In the genomic region with DNA sequence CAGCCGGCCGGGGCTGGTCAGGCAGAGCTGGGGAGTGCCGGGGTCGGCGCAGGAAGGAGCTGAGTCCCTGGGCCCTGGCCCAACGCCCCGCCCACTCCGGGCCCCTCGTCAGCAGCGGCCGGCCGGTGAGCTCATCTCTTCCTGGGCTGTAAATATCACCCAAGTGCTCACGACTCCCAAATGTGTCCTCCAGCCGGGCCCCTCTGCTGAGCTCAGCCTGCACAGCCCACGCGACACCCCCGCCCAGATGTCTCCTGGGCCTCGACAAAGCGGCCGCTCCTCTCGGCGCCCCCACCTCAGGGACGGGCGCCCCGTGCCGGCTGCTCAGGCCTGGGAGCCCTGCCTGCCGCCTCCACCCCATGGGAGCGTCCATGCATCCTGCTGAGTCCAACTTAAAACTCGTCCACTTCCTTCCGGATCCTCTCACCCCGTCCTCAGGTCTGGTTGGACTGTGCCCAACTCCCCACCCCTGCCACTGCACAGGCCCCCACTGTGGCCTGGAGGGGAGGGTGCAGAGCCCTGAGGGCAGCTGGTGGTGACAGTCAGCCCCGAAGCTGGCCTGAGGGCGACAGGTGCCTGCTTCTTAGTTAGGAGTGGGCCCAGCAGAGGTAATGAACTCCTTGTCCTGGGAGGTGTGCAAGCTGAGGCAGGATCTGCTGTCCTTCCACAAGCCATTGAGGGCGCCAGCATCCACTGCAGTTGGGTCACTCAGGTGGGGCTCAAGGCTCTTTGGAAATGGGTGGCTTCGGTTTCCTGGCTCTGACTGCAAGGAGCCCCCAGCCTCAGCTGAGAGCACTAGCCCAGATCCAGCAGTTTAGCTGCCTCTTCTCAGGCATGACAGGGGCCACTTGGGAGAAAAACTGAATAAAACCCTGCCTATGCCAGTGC, we compare ENCODE assay signal across 9 cellular contexts. TPM values are rescaled to one million over a fixed set of nuclear protein-coding genes. Genes with fewer than 3 reads are reported as not detected.
DNase-seq lines count a peak whose midpoint lies in the region; ATAC-seq and TF ChIP-seq lines count a peak whose summit lies in the region.
"Had no signal": no experiment of that assay in that cellular context is flagged by ENCODE, and none has a peak within 500 bp of the region (broad histone marks: within the 10 kb centered on the region; RNA-seq: fewer than 3 reads in every experiment).

No MANE protein-coding gene starts in this region.

- H3K9me2 ChIP-seq in MM.1S (replicated peaks; ENCODE audit: insufficient read depth, low read length), result no peaks in the 10 kb centered on the region

- H3K27me3 ChIP-seq in thymus (ENCODE audit: control insufficient read depth, insufficient read depth), result no peaks in the 10 kb centered on the region
- H3K27me3 ChIP-seq in MM.1S (replicated peaks; ENCODE audit: insufficient read depth, low read length), result peaks cover 65% of the 10 kb centered on the region

- no peaks in the 10 kb centered on the region for H4K20me1 ChIP-seq in MM.1S (ENCODE audit: insufficient read depth, low read length)

- peak in 1 of 2 donors; percentile 37 for ATAC-seq in activated naive CD4-positive, alpha-beta T cell treated with anti-CD3 and anti-CD28 coated beads, Interleukin-2, amount 50 U/mL, for 72 hours

- H3K27ac Mint-ChIP-seq in activated CD4-positive, alpha-beta T cell treated with anti-CD3 and anti-CD28 coated beads, Interleukin-2, amount 10 ng/mL, durations not matched to agents 24 days and 14 days, result peak overlapping the region; percentile 63
- H3K27ac Mint-ChIP-seq in activated naive CD4-positive, alpha-beta T cell treated with anti-CD3 and anti-CD28 coated beads, Interleukin-2, amount 50 U/mL, for 72 hours, result peak overlapping the region; percentile 44 to 69
- no peak overlapping the region for H3K27ac Mint-ChIP-seq in osteocyte (ENCODE audit: unreplicated experiment)

- peaks cover 14% of the 10 kb centered on the region for H3K4me1 Mint-ChIP-seq in activated CD4-positive, alpha-beta T cell treated with anti-CD3 and anti-CD28 coated beads, Interleukin-2, amount 10 ng/mL, durations not matched to agents 24 days and 14 days
- H3K4me1 Mint-ChIP-seq in osteocyte (ENCODE audit: unreplicated experiment), result peaks cover 10% of the 10 kb centered on the region

- H3K4me3 Mint-ChIP-seq in activated CD4-positive, alpha-beta T cell treated with anti-CD3 and anti-CD28 coated beads, Interleukin-2, amount 10 ng/mL, durations not matched to agents 24 days and 14 days, result no peak overlapping the region
- H3K4me3 Mint-ChIP-seq in osteocyte (ENCODE audit: unreplicated experiment), result no peak overlapping the region
- H3K4me3 Mint-ChIP-seq: activated T-cell treated with anti-CD3 and anti-CD28 coated beads, Interleukin-2, amount 50 U/mL, for 4 hours had no signal

- H3K9me3 ChIP-seq in thymus (ENCODE audit: control insufficient read depth) (no peaks in the 10 kb centered on the region), MM.1S (replicated peaks; ENCODE audit: insufficient read depth, low read length) (no peaks in the 10 kb centered on the region)

- 84% methylated on average over 35 of the region's 35 CpGs for WGBS in thymus

- H2AFZ ChIP-seq in MM.1S (ENCODE audit: low read length), result no peak overlapping the region

- no peak for DNase-seq in activated CD4-positive, alpha-beta T cell treated with anti-CD3 and anti-CD28 coated beads, Interleukin-2, amount 10 ng/mL, durations not matched to agents 24 days and 14 days
- no peak for DNase-seq in activated CD4-positive, alpha-beta T cell treated with anti-CD3 and anti-CD28 coated beads for 1 hour
- no peak for DNase-seq in activated naive CD4-positive, alpha-beta T cell treated with anti-CD3 and anti-CD28 coated beads, Interleukin-2, amount 50 U/mL, for 72 hours (ENCODE audit: low spot score in 2 of 2)
- peak; percentile 31 for DNase-seq in iris pigment epithelial cell (ENCODE audit: low read depth)
- DNase-seq in osteocyte (ENCODE audit: extremely low spot score, unreplicated experiment), result no peak
- no peak for DNase-seq in putamen (ENCODE audit: low spot score)
- no peak for DNase-seq in MM.1S

- no peaks in the 10 kb centered on the region for H3K27me3 Mint-ChIP-seq in activated CD4-positive, alpha-beta T cell treated with anti-CD3 and anti-CD28 coated beads, Interleukin-2, amount 10 ng/mL, durations not matched to agents 24 days and 14 days
- no peaks in the 10 kb centered on the region for H3K27me3 Mint-ChIP-seq in osteocyte (ENCODE audit: unreplicated experiment)

- H3K4me2 ChIP-seq in MM.1S (ENCODE audit: low read depth, low read length), result no peak overlapping the region

- H3K4me1 ChIP-seq in thymus (ENCODE audit: control insufficient read depth, insufficient read depth, low read length) (peaks cover 35% of the 10 kb centered on the region), MM.1S (ENCODE audit: low read length) (no peaks in the 10 kb centered on the region)

- intact Hi-C loops in activated CD4-positive, alpha-beta T cell treated with anti-CD3 and anti-CD28 coated beads, Interleukin-2, amount 10 ng/mL, durations not matched to agents 24 days and 14 days (cut with micrococcal nuclease), result no loop called here

- H3K36me3 ChIP-seq in thymus (ENCODE audit: control insufficient read depth, insufficient read depth) (no peaks in the 10 kb centered on the region), MM.1S (replicated peaks; ENCODE audit: insufficient read depth, low read length) (no peaks in the 10 kb centered on the region)

- H3K4me3 ChIP-seq in thymus (ENCODE audit: low read length), result no peak overlapping the region
- H3K4me3 ChIP-seq in MM.1S (ENCODE audit: low read length), result no peak overlapping the region

- H3K9me3 Mint-ChIP-seq in activated CD4-positive, alpha-beta T cell treated with anti-CD3 and anti-CD28 coated beads, Interleukin-2, amount 10 ng/mL, durations not matched to agents 24 days and 14 days, result no peaks in the 10 kb centered on the region
- H3K9me3 Mint-ChIP-seq in activated naive CD4-positive, alpha-beta T cell treated with anti-CD3 and anti-CD28 coated beads, Interleukin-2, amount 50 U/mL, for 72 hours, result no peaks in the 10 kb centered on the region
- no peaks in the 10 kb centered on the region for H3K9me3 Mint-ChIP-seq in osteocyte (ENCODE audit: unreplicated experiment)
- H3K9me3 Mint-ChIP-seq: activated T-cell treated with anti-CD3 and anti-CD28 coated beads, Interleukin-2, amount 50 U/mL, for 4 hours had no signal

- peak overlapping the region; percentile 78 for H3K27ac ChIP-seq in thymus (ENCODE audit: low read depth)
- no peak overlapping the region for H3K27ac ChIP-seq in MM.1S (ENCODE audit: low read length)

- no peaks in the 10 kb centered on the region for H3K79me2 ChIP-seq in MM.1S (ENCODE audit: low read length)

- no peak overlapping the region for H3K9ac ChIP-seq in MM.1S (ENCODE audit: low read length)

- no peaks in the 10 kb centered on the region for H3F3A ChIP-seq in MM.1S (ENCODE audit: insufficient read depth, low read length)

- no peaks in the 10 kb centered on the region for H3K36me3 Mint-ChIP-seq in activated CD4-positive, alpha-beta T cell treated with anti-CD3 and anti-CD28 coated beads, Interleukin-2, amount 10 ng/mL, durations not matched to agents 24 days and 14 days (ENCODE audit: low read depth)
- H3K36me3 Mint-ChIP-seq in activated naive CD4-positive, alpha-beta T cell treated with anti-CD3 and anti-CD28 coated beads, Interleukin-2, amount 50 U/mL, for 72 hours, result no peaks in the 10 kb centered on the region
- H3K36me3 Mint-ChIP-seq in osteocyte (ENCODE audit: unreplicated experiment), result no peaks in the 10 kb centered on the region

- TF ChIP-seq CTCF in osteocyte (IDR thresholded peaks at IDR 0.05) (no peak), MM.1S (IDR thresholded peaks at IDR 0.05; ENCODE audit: low read length) (no peak)

RNA-seq across cellular contexts. Expression of a gene that starts 28.8 kb away (rescaled TPM):
- total RNA-seq in activated CD4-positive, alpha-beta T cell treated with anti-CD3 and anti-CD28 coated beads, Interleukin-2, amount 10 ng/mL, durations not matched to agents 24 days and 14 days, result 1.6 and 1.7 TPM in 2 replicates
- 1 to 10 TPM; 1.1 to 2.2 TPM for total RNA-seq in activated naive CD4-positive, alpha-beta T cell treated with anti-CD3 and anti-CD28 coated beads, Interleukin-2, amount 50 U/mL, for 72 hours
- polyA plus RNA-seq in thymus, result 1.5 TPM
- 1.5 and 2.1 TPM in 2 replicates for total RNA-seq in osteocyte
